8 cellular contexts compared by ENCODE assay signal in genomic region chr7:100836812-100837098, GRCh38. TPM values are rescaled to one million over a fixed set of nuclear protein-coding genes. Genes with fewer than 3 reads are reported as not detected.
DNase-seq lines count a peak whose midpoint lies in the region; ATAC-seq and TF ChIP-seq lines count a peak whose summit lies in the region.

No MANE protein-coding gene starts in this region.

- intact Hi-C loops in Right ventricle myocardium inferior (cut with DNase I) = no loop called here
- intact Hi-C loops in MCF 10A (cut with micrococcal nuclease) = no loop called here
- intact Hi-C loops in transverse colon (cut with DNase I; ENCODE audit: low total_unique reads) = no loop called here

- WGBS in mesodermal cell (ENCODE audit: insufficient coverage in 2 of 2), 2 experiments = 5 to 12% methylated on average over 2 of the region's 6 CpGs
- 18% methylated on average over 6 of the region's 6 CpGs; no CpG with 5 or more reads in 1 of the 2 donors for WGBS in transverse colon (ENCODE audit: low coverage in 1 of 2), 2 donors

- POLR2A ChIA-PET in MCF 10A (lab: Yijun Ruan, JAX) = no interaction called here

- H3K36me3 ChIP-seq in cardiac muscle cell (no peaks in the 10 kb centered on the region), mesodermal cell (ENCODE audit: control insufficient read depth, insufficient read depth, low read length) (no peaks in the 10 kb centered on the region), transverse colon (no peaks in the 10 kb centered on the region)

- H3K9me3 Mint-ChIP-seq in MCF 10A (ENCODE audit: unreplicated experiment) = no peaks in the 10 kb centered on the region

- H3K27ac Mint-ChIP-seq in MCF 10A (ENCODE audit: low read depth, unreplicated experiment) = peak overlapping the region; percentile 75

- TF ChIP-seq POLR2A in transverse colon (IDR thresholded peaks at IDR 0.05) = no peak

- no peak for TF ChIP-seq EP300 in transverse colon (IDR thresholded peaks at IDR 0.05; ENCODE audit: low read depth)

- no peak for TF ChIP-seq CTCF in cardiac muscle cell (IDR thresholded peaks at IDR 0.05; ENCODE audit: low read depth, low read length)
- TF ChIP-seq CTCF in MCF 10A (IDR thresholded peaks at IDR 0.05; ENCODE audit: unreplicated experiment) = no peak
- TF ChIP-seq CTCF in transverse colon (IDR thresholded peaks at IDR 0.05) = no peak

- no peak for DNase-seq in cardiac muscle cell (ENCODE audit: low read depth in 1 of 2, low spot score in 1 of 2)
- DNase-seq in Right ventricle myocardium inferior (ENCODE audit: missing footprints) = no peak
- no peak for DNase-seq in MCF 10A (ENCODE audit: unreplicated experiment)
- no peak for DNase-seq in transverse colon
- no peak for DNase-seq in SHP77 (lab: John Stamatoyannopoulos, UW)
- DNase-seq in NCI-H446 (lab: John Stamatoyannopoulos, UW) = no peak
- no peak for DNase-seq in DMS 273 (lab: John Stamatoyannopoulos, UW; ENCODE audit: unreplicated experiment)

- H3K4me3 ChIP-seq in cardiac muscle cell (peak overlapping the region; percentile 15), mesodermal cell (ENCODE audit: extremely low read depth, insufficient read depth, low read length, poor library complexity, severe bottlenecking) (peak overlapping the region; percentile 27), transverse colon (peak overlapping the region; percentile 5 to 43 (median 30))

- peak overlapping the region; percentile 65 for H3K4me3 Mint-ChIP-seq in MCF 10A (ENCODE audit: unreplicated experiment)

- ATAC-seq in Right ventricle myocardium inferior = no peak

- no peaks in the 10 kb centered on the region for H3K27me3 Mint-ChIP-seq in MCF 10A (ENCODE audit: insufficient read depth, unreplicated experiment)

- H3K27me3 ChIP-seq in cardiac muscle cell = no peaks in the 10 kb centered on the region
- H3K27me3 ChIP-seq in transverse colon = no peaks in the 10 kb centered on the region

- H3K9me3 ChIP-seq in cardiac muscle cell (ENCODE audit: low read depth) = no peaks in the 10 kb centered on the region
- H3K9me3 ChIP-seq in mesodermal cell (ENCODE audit: control insufficient read depth, low read length) = no peaks in the 10 kb centered on the region
- no peaks in the 10 kb centered on the region for H3K9me3 ChIP-seq in transverse colon

- H3K4me1 ChIP-seq in cardiac muscle cell (ENCODE audit: low read depth) = peaks cover 18% of the 10 kb centered on the region
- peaks cover 12% of the 10 kb centered on the region for H3K4me1 ChIP-seq in mesodermal cell (ENCODE audit: control insufficient read depth, insufficient read depth, low read length, poor library complexity, severe bottlenecking)
- peaks cover 6 to 28% (median 17%) of the 10 kb centered on the region in 4 donors for H3K4me1 ChIP-seq in transverse colon

- CTCF ChIA-PET in MCF 10A (lab: Yijun Ruan, JAX) = interaction anchor here (1.2 kb wide), 1 partner anchor 131 kb away, joined by 8 read pairs; the partner anchor contains the start of gene POP7

- H3K36me3 Mint-ChIP-seq in MCF 10A (ENCODE audit: insufficient read depth, unreplicated experiment) = peaks cover 13% of the 10 kb centered on the region

- H3K27ac ChIP-seq in cardiac muscle cell (peak overlapping the region; percentile 59), mesodermal cell (ENCODE audit: low read depth, low read length, severe bottlenecking) (peak overlapping the region; percentile 87), transverse colon (peak overlapping the region; percentile 80 to 89 (median 88))

- H3K4me1 Mint-ChIP-seq in MCF 10A (ENCODE audit: insufficient read depth, unreplicated experiment) = peaks cover 10% of the 10 kb centered on the region

- no TSS peak for BruUV-seq in MCF 10A (replicated peaks; lab: Mats Ljungman, UMichigan)

- in situ Hi-C loops in transverse colon (cut with MboI; ENCODE audit: low pct_ligation_motif_present in 1 of 4, low pct_unique_long_range_greater_than_20kb in 1 of 4, low sequenced_read_pairs in 3 of 4) = no loop called here

RNA-seq across cellular contexts. Expression of gene EPHB4, which starts 9.4 kb away (rescaled TPM):
- total RNA-seq in cardiac muscle cell (48.9 and 53.6 TPM in 2 replicates), Right ventricle myocardium inferior (27.0 TPM), MCF 10A (2022) (48.8 and 51.3 TPM in 2 replicates), transverse colon (10 to 100 TPM; 23.2 to 95.5 (median 43.5) TPM)
- polyA plus RNA-seq in cardiac muscle cell = 29.5 and 33.4 TPM in 2 replicates
- polyA plus RNA-seq in mesodermal cell (2013, experiment 1 of 2) = 80.4 TPM
- 63.6 TPM for polyA plus RNA-seq in mesodermal cell (2013, experiment 2 of 2)

RNA-seq across cellular contexts. Expression of gene SLC12A9, which starts 15.8 kb away (rescaled TPM):
- total RNA-seq in cardiac muscle cell = 18.3 and 19.5 TPM in 2 replicates
- polyA plus RNA-seq in cardiac muscle cell = 12.5 and 14.6 TPM in 2 replicates
- total RNA-seq in Right ventricle myocardium inferior = 10.2 TPM
- total RNA-seq in MCF 10A (2022) = 19.2 and 21.0 TPM in 2 replicates
- 16.4 TPM for polyA plus RNA-seq in mesodermal cell (2013, experiment 1 of 2)
- polyA plus RNA-seq in mesodermal cell (2013, experiment 2 of 2) = 14.7 TPM
- total RNA-seq in transverse colon = 10 to 100 TPM; 21.0 to 46.2 (median 23.1) TPM

RNA-seq across cellular contexts. Expression of gene TRIP6, which starts 30.4 kb away (rescaled TPM):
- total RNA-seq in cardiac muscle cell = 51.9 and 60.1 TPM in 2 replicates
- 50.2 and 62.2 TPM in 2 replicates for polyA plus RNA-seq in cardiac muscle cell
- total RNA-seq in Right ventricle myocardium inferior = 15.5 TPM
- total RNA-seq in MCF 10A (2022) = 106 and 132 TPM in 2 replicates
- 86.0 TPM for polyA plus RNA-seq in mesodermal cell (2013, experiment 1 of 2)
- polyA plus RNA-seq in mesodermal cell (2013, experiment 2 of 2) = 68.8 TPM
- 10 to 100 TPM; 10.9 to 24.3 (median 21.2) TPM for total RNA-seq in transverse colon

RNA-seq across cellular contexts. Expression of gene SRRT, which starts 38.1 kb away (rescaled TPM):
- 78.6 and 83.1 TPM in 2 replicates for total RNA-seq in cardiac muscle cell
- polyA plus RNA-seq in cardiac muscle cell = 111 and 148 TPM in 2 replicates
- total RNA-seq in Right ventricle myocardium inferior = 70.5 TPM
- 111 and 142 TPM in 2 replicates for total RNA-seq in MCF 10A (2022)
- polyA plus RNA-seq in mesodermal cell (2013, experiment 1 of 2) = 89.6 TPM
- 82.7 TPM for polyA plus RNA-seq in mesodermal cell (2013, experiment 2 of 2)
- 100 to 1,000 TPM in 2 of 4 donors, 10 to 100 TPM in 2; 64.6 to 217 (median 103) TPM for total RNA-seq in transverse colon

RNA-seq across cellular contexts. Expression of gene UFSP1, which starts 52.8 kb away (rescaled TPM):
- total RNA-seq in cardiac muscle cell (16.0 and 19.0 TPM in 2 replicates), Right ventricle myocardium inferior (1.9 TPM), MCF 10A (2022) (2.8 and 3.4 TPM in 2 replicates), transverse colon (10 to 100 TPM in 1 of 4 donors, 1 to 10 TPM in 2, not detected in 1; 1.3 to 19.1 (median 3.7) TPM)
- 3.9 and 9.9 TPM in 2 replicates for polyA plus RNA-seq in cardiac muscle cell
- polyA plus RNA-seq in mesodermal cell (2013, experiment 1 of 2) = 1.5 TPM
- 0.86 TPM for polyA plus RNA-seq in mesodermal cell (2013, experiment 2 of 2)
